Comparison of ENCODE assay signal across 18 cellular contexts in the genomic region with DNA sequence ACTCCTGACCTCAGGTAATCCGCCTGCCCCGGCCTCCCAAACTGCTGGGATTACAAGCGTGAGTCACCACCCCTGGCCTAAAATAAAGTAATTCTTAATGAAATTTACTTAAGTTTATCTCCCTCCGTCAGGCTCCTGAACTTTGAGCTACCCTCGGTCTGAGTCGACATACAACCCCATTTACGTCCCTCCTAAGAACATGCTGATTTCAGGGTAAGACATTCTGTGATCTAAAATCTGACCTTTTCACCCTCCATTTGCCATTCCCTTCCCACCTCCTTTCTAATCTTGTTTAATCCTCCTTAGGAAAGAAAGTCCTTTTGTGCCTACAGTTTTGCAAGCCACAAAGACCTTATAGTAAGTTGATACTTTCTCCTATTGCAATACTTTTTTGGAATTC.
A peak's percentile ranks its signal among the peaks of the same experiment; 100 is the strongest.
DNase-seq lines count a peak whose midpoint lies in the region; ATAC-seq, FAIRE-seq and TF ChIP-seq lines count a peak whose summit lies in the region.
"Had no signal": no experiment of that assay in that cellular context is flagged by ENCODE, and none has a peak within 500 bp of the region (broad histone marks: within the 10 kb centered on the region; RNA-seq: fewer than 3 reads in every experiment).

No MANE protein-coding gene starts in this region.

- H3F3A ChIP-seq in smooth muscle cell (ENCODE audit: low read depth), result no peaks in the 10 kb centered on the region

- WGBS in smooth muscle cell (ENCODE audit: low lambda C conversion rate), result 33% methylated on average over 7 of the region's 7 CpGs
- 89 to 90% methylated on average over 7 of the region's 7 CpGs for WGBS in pancreas, 2 donors

- H3K4me1 ChIP-seq in iPS-20b (ENCODE audit: insufficient read depth, low read length) (peaks cover 6% of the 10 kb centered on the region; the same call in 1 of the 2 replicates), smooth muscle cell (ENCODE audit: low read depth) (no peaks in the 10 kb centered on the region), pancreas (no peaks in the 10 kb centered on the region)
- H3K4me1 ChIP-seq: foreskin keratinocyte had no signal

- no peaks in the 10 kb centered on the region for H3K36me3 Mint-ChIP-seq in T-helper 17 cell (ENCODE audit: low read depth)

- no peak for FAIRE-seq in pancreas (lab: Jason Lieb, UNC)
- FAIRE-seq: keratinocyte had no signal

- H3K27ac Mint-ChIP-seq in T-helper 17 cell, result no peak overlapping the region

- H3K9me3 ChIP-seq in T-helper 17 cell (ENCODE audit: control insufficient read depth, low read length, poor library complexity, severe bottlenecking) (no peaks in the 10 kb centered on the region), iPS-20b (ENCODE audit: insufficient read depth, low read depth, low read length) (no peaks in the 10 kb centered on the region; the same call in 1 of the 2 replicates), smooth muscle cell (replicated peaks; ENCODE audit: low read depth) (no peaks in the 10 kb centered on the region), pancreas (no peaks in the 10 kb centered on the region)

- peak overlapping the region; percentile 99; the same call in 1 of the 2 replicates for H3K4me3 ChIP-seq in iPS-20b (ENCODE audit: low read length)
- peak overlapping the region; percentile 84 for H3K4me3 ChIP-seq in smooth muscle cell
- H3K4me3 ChIP-seq in pancreas, result peak overlapping the region in 1 of 4 donors; percentile 65

- H4K20me1 ChIP-seq in smooth muscle cell (ENCODE audit: low read depth), result no peaks in the 10 kb centered on the region

- H3K36me3 ChIP-seq in iPS-20b (ENCODE audit: insufficient read depth, low read depth, low read length), result peaks cover 53% of the 10 kb centered on the region; the same call in 1 of the 2 replicates
- no peaks in the 10 kb centered on the region for H3K36me3 ChIP-seq in smooth muscle cell (ENCODE audit: low read depth)
- no peaks in the 10 kb centered on the region for H3K36me3 ChIP-seq in pancreas

- peak overlapping the region; percentile 98 for H3K4me3 Mint-ChIP-seq in T-helper 17 cell

- H3K79me2 ChIP-seq in smooth muscle cell (ENCODE audit: low read depth), result no peaks in the 10 kb centered on the region

- H3K4me2 ChIP-seq in smooth muscle cell, result peak overlapping the region; percentile 90

- DNase-seq in NCI-H82 (lab: John Stamatoyannopoulos, UW) (peak; percentile 39), NCI-H82 treated with DMSO at 0.1 percent for 48 hours (lab: John Stamatoyannopoulos, UW; ENCODE audit: unreplicated experiment) (no peak), T-helper 17 cell (no peak), smooth muscle cell (lab: John Stamatoyannopoulos, UW; ENCODE audit: unreplicated experiment) (no peak), NCI-H128 (lab: John Stamatoyannopoulos, UW; ENCODE audit: unreplicated experiment) (no peak), pancreas (no peak)
- DNase-seq: COR-L47; foreskin keratinocyte; H7; naive thymus-derived CD4-positive, alpha-beta T cell; NCI-H187; NCI-H526; T-helper 9 cell had no signal

- H3K9ac ChIP-seq in iPS-20b (ENCODE audit: low read depth, low read length) (peak overlapping the region; percentile 100; the same call in 1 of the 2 replicates), smooth muscle cell (ENCODE audit: low read depth) (no peak overlapping the region)

- no peak overlapping the region for H2AFZ ChIP-seq in smooth muscle cell (ENCODE audit: low read depth)

- peaks cover 2% of the 10 kb centered on the region for H3K4me1 Mint-ChIP-seq in T-helper 17 cell

- intact Hi-C loops in pancreas (cut with DNase I), result no loop called here

- ATAC-seq in T-helper 17 cell (no peak), HG03442 (IDR thresholded peaks at IDR 0.05; ENCODE audit: unreplicated experiment) (no peak), pancreas (no peak)
- ATAC-seq: foreskin keratinocyte; naive thymus-derived CD4-positive, alpha-beta T cell had no signal

- H3K27me3 ChIP-seq in iPS-20b (ENCODE audit: insufficient read depth, low read length), result no peaks in the 10 kb centered on the region
- H3K27me3 ChIP-seq in smooth muscle cell (ENCODE audit: low read depth), result no peaks in the 10 kb centered on the region
- no peaks in the 10 kb centered on the region for H3K27me3 ChIP-seq in pancreas
- H3K27me3 ChIP-seq: foreskin keratinocyte had no signal

- TF ChIP-seq CTCF in smooth muscle cell (IDR thresholded peaks at IDR 0.05; ENCODE audit: borderline replicate concordance, insufficient read depth, poor library complexity, severe bottlenecking) (no peak), pancreas (IDR thresholded peaks at IDR 0.05) (no peak)

- H3K27me3 Mint-ChIP-seq in T-helper 17 cell, result no peaks in the 10 kb centered on the region
- H3K27me3 Mint-ChIP-seq: naive thymus-derived CD4-positive, alpha-beta T cell had no signal

- H3K27ac ChIP-seq in iPS-20b (ENCODE audit: low read length) (no peak overlapping the region), smooth muscle cell (ENCODE audit: low read depth) (peak overlapping the region; percentile 87), pancreas (peak overlapping the region in 2 of 4 donors; percentile 78 to 92)
- H3K27ac ChIP-seq: 22Rv1, foreskin keratinocyte, RWPE1 had no signal
